Comparison of ENCODE assay signal across 8 cellular contexts in genomic region chr2:153477096-153477555, GRCh38. TPM values are rescaled to one million over a fixed set of nuclear protein-coding genes. Genes with fewer than 3 reads are reported as not detected.
A peak's percentile ranks its signal among the peaks of the same experiment; 100 is the strongest.
DNase-seq lines count a peak whose midpoint lies in the region; ATAC-seq and TF ChIP-seq lines count a peak whose summit lies in the region.

No MANE protein-coding gene starts in this region.

- TF ChIP-seq CTCF in CD4-positive, alpha-beta T cell (IDR thresholded peaks at IDR 0.05): no peak
- TF ChIP-seq CTCF in adrenal gland (IDR thresholded peaks at IDR 0.05): peak; percentile 8 to 41 (median 22)

- intact Hi-C loops in CD4-positive, alpha-beta T cell (cut with DNase I, micrococcal nuclease): loop anchor here (5.0 kb wide), 1 partner anchor 735 kb away; no protein-coding TSS in a partner anchor
- intact Hi-C loops in adrenal gland (cut with DNase I): loop anchor here in 1 of 2 donors (10.0 kb wide), 1 partner anchor 312 kb away; no protein-coding TSS in a partner anchor

- no peak overlapping the region for H3K27ac Mint-ChIP-seq in CD4-positive, alpha-beta T cell

- peaks cover 68% of the 10 kb centered on the region for H3K27me3 ChIP-seq in CD4-positive, alpha-beta T cell (ENCODE audit: control insufficient read depth, insufficient read depth, low read length)
- peaks cover 10% of the 10 kb centered on the region for H3K27me3 ChIP-seq in HUES64 (ENCODE audit: insufficient read depth, low read length)
- H3K27me3 ChIP-seq in adrenal gland: no peaks in the 10 kb centered on the region

- H3K4me1 ChIP-seq in HUES64 (ENCODE audit: insufficient read depth, low read length) (peaks cover 49% of the 10 kb centered on the region), adrenal gland (replicated peaks in 1 of 2) (peaks cover 0 to 31% of the 10 kb centered on the region in 2 donors), mesodermal cell (ENCODE audit: control insufficient read depth, insufficient read depth, low read length, poor library complexity, severe bottlenecking) (peaks cover 10% of the 10 kb centered on the region)

- H3K9ac ChIP-seq in HUES64 (ENCODE audit: low read depth, low read length): peak overlapping the region; percentile 62; the same call in 1 of the 2 replicates

- H3K9me3 Mint-ChIP-seq in CD4-positive, alpha-beta T cell: no peaks in the 10 kb centered on the region

- peaks cover 20% of the 10 kb centered on the region for H3K4me1 Mint-ChIP-seq in CD4-positive, alpha-beta T cell (ENCODE audit: low read depth)

- H3K36me3 Mint-ChIP-seq in CD4-positive, alpha-beta T cell (ENCODE audit: low read depth): no peaks in the 10 kb centered on the region

- H3K36me3 ChIP-seq in HUES64 (ENCODE audit: insufficient read depth, low read length): no peaks in the 10 kb centered on the region
- no peaks in the 10 kb centered on the region for H3K36me3 ChIP-seq in adrenal gland (replicated peaks in 1 of 2)
- no peaks in the 10 kb centered on the region for H3K36me3 ChIP-seq in mesodermal cell (ENCODE audit: control insufficient read depth, insufficient read depth, low read length)

- H3K27me3 Mint-ChIP-seq in CD4-positive, alpha-beta T cell: peaks cover 77% of the 10 kb centered on the region

- DNase-seq in CD4-positive, alpha-beta T cell: no peak
- DNase-seq in adrenal gland (peak in 6 of 7 donors; percentile 26 to 49 (median 32)), AG20443 (ENCODE audit: low spot score) (no peak), pons (ENCODE audit: low spot score) (no peak)

- CTCF ChIA-PET in CD4-positive, alpha-beta T cell (lab: Charles Lee): no interaction called here

- H3K4me3 ChIP-seq in HUES64 (ENCODE audit: low read length) (peak overlapping the region; percentile 57), adrenal gland (peak overlapping the region in 3 of 4 donors; percentile 1 to 74 (median 57)), mesodermal cell (ENCODE audit: extremely low read depth, insufficient read depth, low read length, poor library complexity, severe bottlenecking) (peak overlapping the region; percentile 39)

- TF ChIP-seq POLR2A in adrenal gland (IDR thresholded peaks at IDR 0.05): no peak

- H3K9me3 ChIP-seq in CD4-positive, alpha-beta T cell (ENCODE audit: control insufficient read depth, low read length): no peaks in the 10 kb centered on the region
- H3K9me3 ChIP-seq in HUES64 (ENCODE audit: insufficient read depth, low read depth, low read length) (no peaks in the 10 kb centered on the region), adrenal gland (replicated peaks in 1 of 3) (no peaks in the 10 kb centered on the region), mesodermal cell (ENCODE audit: control insufficient read depth, low read length) (no peaks in the 10 kb centered on the region)

- WGBS in HUES64: under 1% methylated on average over 20 of the region's 20 CpGs
- 3 to 5% (median 3%) methylated on average over 20 of the region's 20 CpGs for WGBS in adrenal gland, 4 donors
- 0% methylated on average over 7 to 17 of the region's 20 CpGs for WGBS in mesodermal cell (ENCODE audit: insufficient coverage in 2 of 2), 2 experiments

- no peak for ATAC-seq in CD4-positive, alpha-beta T cell (ENCODE audit: poor library complexity)
- no peak for ATAC-seq in HG03280 (IDR thresholded peaks at IDR 0.05; ENCODE audit: unreplicated experiment)
- no peak for ATAC-seq in GM18858 (IDR thresholded peaks at IDR 0.05; ENCODE audit: unreplicated experiment)

- POLR2A ChIA-PET in CD4-positive, alpha-beta T cell (lab: Charles Lee): no interaction called here

- peak overlapping the region; percentile 39 for H3K4me3 Mint-ChIP-seq in CD4-positive, alpha-beta T cell

- H3K27ac ChIP-seq in CD4-positive, alpha-beta T cell (ENCODE audit: low read depth, low read length): no peak overlapping the region
- H3K27ac ChIP-seq in HUES64 (ENCODE audit: low read depth, low read length) (peak overlapping the region; percentile 84; the same call in 1 of the 2 replicates), adrenal gland (peak overlapping the region in 2 of 5 donors; percentile 36 to 87), mesodermal cell (ENCODE audit: low read depth, low read length, severe bottlenecking) (no peak overlapping the region)

RNA-seq across cellular contexts. Expression of gene RPRM, which starts 1.4 kb away (rescaled TPM):
- not detected for total RNA-seq in CD4-positive, alpha-beta T cell
- polyA plus RNA-seq in HUES64 (2013, experiment 1 of 2): 26.5 TPM
- polyA plus RNA-seq in HUES64 (2013, experiment 2 of 2): 21.5 TPM
- total RNA-seq in adrenal gland: 10 to 100 TPM in 7 of 8 donors, 1 to 10 TPM in 1; 8.2 to 38.8 (median 14.3) TPM
- polyA plus RNA-seq in adrenal gland: 1 to 10 TPM; 1.4 to 8.1 (median 5.0) TPM
- 4.3 TPM for polyA plus RNA-seq in mesodermal cell (2013, experiment 1 of 2)
- polyA plus RNA-seq in mesodermal cell (2013, experiment 2 of 2): 4.6 TPM

Comparison
In these comparisons a context has a peak if more than half of its experiments do, and no peak if none do; other contexts are left out.
1. DNase-seq: peak in adrenal gland (6 of 7); none in CD4-positive, alpha-beta T cell (0 of 10), AG20443 (single experiment) and pons (single experiment).
2. RNA of gene RPRM, which starts 1.4 kb away (total RNA-seq): 8.2 to 38.8 TPM in adrenal gland; not detected in CD4-positive, alpha-beta T cell; every median in the first group is over 4 times any median in the second.
3. Peak in every context shown above with its lines, with median percentiles within 50 percentile points of each other: H3K4me3 ChIP-seq.